ENCODE assay signal across 20 cellular contexts in the genomic region with DNA sequence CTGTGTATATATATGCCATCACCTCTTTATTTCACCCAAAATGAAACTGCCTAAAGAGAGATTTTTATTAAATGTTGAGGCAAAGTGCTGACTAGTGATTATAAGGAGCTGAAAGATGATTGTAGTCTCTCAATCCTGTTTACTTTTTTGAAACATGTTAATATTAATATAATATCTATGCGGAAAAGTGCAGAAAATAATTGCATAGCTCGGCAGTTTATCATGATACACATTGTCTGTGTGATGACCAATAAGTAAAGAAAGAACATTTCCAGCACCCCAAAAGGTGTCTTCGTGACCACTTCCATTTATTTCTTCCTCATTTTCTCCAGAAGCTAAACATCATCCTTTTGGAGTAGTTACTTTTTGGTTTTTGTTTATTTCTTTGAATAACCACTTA.
DNase-seq lines count a peak whose midpoint lies in the region; ATAC-seq, FAIRE-seq and TF ChIP-seq lines count a peak whose summit lies in the region.
"Had no signal": no experiment of that assay in that cellular context is flagged by ENCODE, and none has a peak within 500 bp of the region (broad histone marks: within the 10 kb centered on the region; RNA-seq: fewer than 3 reads in every experiment).

No MANE protein-coding gene starts in this region.

- H3K9me3 ChIP-seq in HepG2 (ENCODE audit: low read length) (no peaks in the 10 kb centered on the region), right lobe of liver (no peaks in the 10 kb centered on the region), IMR-90 (ENCODE audit: control insufficient read depth, insufficient read depth, low read length) (no peaks in the 10 kb centered on the region)
- H3K9me3 ChIP-seq: BLaER1, Caco-2 had no signal

- no peak overlapping the region for H4K8ac ChIP-seq in IMR-90 (ENCODE audit: low read depth in 2 of 2, low read length in 2 of 2)

- H3K4me1 Mint-ChIP-seq in memory B cell = peaks cover 6% of the 10 kb centered on the region

- no peak overlapping the region for H3K18ac ChIP-seq in IMR-90 (ENCODE audit: low read depth, low read length)

- H3K79me1 ChIP-seq in IMR-90 (ENCODE audit: low read depth in 1 of 2, low read length in 2 of 2) = peaks cover 13 to 27% of the 10 kb centered on the region in 2 experiments

- no peak for TF ChIP-seq EP300 in HepG2 (IDR thresholded peaks at IDR 0.05; ENCODE audit: low read depth in 2 of 2, low read length in 2 of 2)
- TF ChIP-seq EP300 in HepG2 (CRISPR knock-in tag; IDR thresholded peaks at IDR 0.05; ENCODE audit: borderline replicate concordance) = no peak

- ATAC-seq in HepG2 (no peak), right lobe of liver (no peak), IMR-90 (ENCODE audit: low read depth) (no peak), memory B cell (ENCODE audit: low read depth) (no peak), HG02763 (IDR thresholded peaks at IDR 0.05; ENCODE audit: unreplicated experiment) (no peak)
- ATAC-seq: CD8-positive, alpha-beta T cell had no signal

- H3K23ac ChIP-seq in IMR-90 (ENCODE audit: low read depth, low read length) = no peak overlapping the region

- no peak overlapping the region for H4K5ac ChIP-seq in IMR-90 (ENCODE audit: low read depth, low read length)

- H2BK20ac ChIP-seq in IMR-90 (ENCODE audit: low read depth, low read length) = no peak overlapping the region

- TF ChIP-seq POLR2A in HepG2 (IDR thresholded peaks at IDR 0.05; ENCODE audit: insufficient read depth in 1 of 2, low read depth in 2 of 2, low read length in 2 of 2) (no peak), right lobe of liver (IDR thresholded peaks at IDR 0.05) (no peak), IMR-90 (IDR thresholded peaks at IDR 0.05; ENCODE audit: low read depth, low read length) (no peak)

- no TSS peak for BruUV-seq in HepG2 (replicated peaks; lab: Mats Ljungman, UMichigan)
- BruUV-seq in IMR-90 (replicated peaks; lab: Mats Ljungman, UMichigan) = TSS peak; percentile 6

- no peak overlapping the region for H3K4ac ChIP-seq in IMR-90 (ENCODE audit: low read depth, low read length)

- intact Hi-C loops in HepG2 (cut with micrococcal nuclease; ENCODE audit: unreplicated experiment) = no loop called here
- intact Hi-C loops in right lobe of liver (cut with DNase I) = no loop called here
- intact Hi-C loops in IMR-90 (cut with micrococcal nuclease) = no loop called here

- H2AK5ac ChIP-seq in IMR-90 (ENCODE audit: low read depth, low read length) = no peak overlapping the region

- POLR2A ChIA-PET in HepG2 (lab: Yijun Ruan, JAX) (no interaction called here), IMR-90 (lab: Charles Lee; ENCODE audit: unreplicated experiment) (no interaction called here)

- no peaks in the 10 kb centered on the region for H3K9me3 Mint-ChIP-seq in memory B cell
- H3K9me3 Mint-ChIP-seq: CD4-positive, CD25-positive, alpha-beta regulatory T cell; CD8-positive, alpha-beta T cell had no signal

- FAIRE-seq in HepG2 (lab: Jason Lieb, UNC) = no peak
- FAIRE-seq: G401.6, GM12892 had no signal

- no peak overlapping the region for H3K4me3 Mint-ChIP-seq in memory B cell
- H3K4me3 Mint-ChIP-seq: B cell; CD4-positive, CD25-positive, alpha-beta regulatory T cell; CD8-positive, alpha-beta T cell had no signal

- dilution Hi-C loops in IMR-90 (cut with HindIII; ENCODE audit: low sequenced_read_pairs, unreplicated experiment) = no loop called here

- in situ Hi-C loops in HepG2 (cut with HindIII; ENCODE audit: extremely low pct_ligation_motif_present, low pct_unique_long_range_greater_than_20kb) = no loop called here
- in situ Hi-C loops in IMR-90 (cut with MboI; ENCODE audit: low sequenced_read_pairs) = no loop called here

- no peak overlapping the region for H4K91ac ChIP-seq in IMR-90 (ENCODE audit: insufficient read depth, low read depth, low read length)

- WGBS in HepG2 (ENCODE audit: low lambda C conversion rate) = 96% methylated on average over 3 of the region's 3 CpGs
- 94% methylated on average over 3 of the region's 3 CpGs for WGBS in right lobe of liver (ENCODE audit: insufficient coverage, low coverage, low lambda C conversion rate, missing lambda C conversion rate)
- WGBS in IMR-90 (ENCODE audit: extremely low coverage in 2 of 2, insufficient read length in 1 of 2), 2 experiments = no CpG with 5 or more reads among the region's 3 CpGs

- H3K4me3 ChIP-seq in HepG2 (replicated peaks in 1 of 3; ENCODE audit: insufficient read depth in 1 of 3, low read depth in 2 of 3, low read length in 3 of 3) = no peak overlapping the region
- H3K4me3 ChIP-seq in right lobe of liver = no peak overlapping the region
- H3K4me3 ChIP-seq in IMR-90 (ENCODE audit: insufficient read depth, low read depth, low read length) = no peak overlapping the region
- H3K4me3 ChIP-seq: BLaER1 had no signal

- H3K27ac Mint-ChIP-seq in memory B cell = peak overlapping the region; percentile 24
- H3K27ac Mint-ChIP-seq: B cell; CD4-positive, CD25-positive, alpha-beta regulatory T cell; CD8-positive, alpha-beta T cell had no signal

- peaks cover 3% of the 10 kb centered on the region; the same call in 1 of the 2 replicates for H3K9me1 ChIP-seq in IMR-90 (ENCODE audit: insufficient read depth, low read length)

- H2BK5ac ChIP-seq in IMR-90 (ENCODE audit: low read depth, low read length, poor library complexity, severe bottlenecking) = no peak overlapping the region

- TF ChIP-seq CTCF in HepG2 (CRISPR knock-in tag; IDR thresholded peaks at IDR 0.05) (no peak), right lobe of liver (IDR thresholded peaks at IDR 0.05) (no peak), IMR-90 (conservative IDR thresholded peaks at IDR 0.05; ENCODE audit: low read depth, low read length) (no peak)

- H3K27me3 ChIP-seq in HepG2 (ENCODE audit: control insufficient read depth in 1 of 2, insufficient read depth in 2 of 2, low read length in 2 of 2) = no peaks in the 10 kb centered on the region
- H3K27me3 ChIP-seq in right lobe of liver = no peaks in the 10 kb centered on the region
- no peaks in the 10 kb centered on the region for H3K27me3 ChIP-seq in IMR-90 (ENCODE audit: control insufficient read depth, insufficient read depth, low read length)
- H3K27me3 ChIP-seq: BLaER1 had no signal

- no peak overlapping the region for H2BK120ac ChIP-seq in IMR-90 (ENCODE audit: low read depth, low read length)

- no peak for TF ChIP-seq RAD21 in HepG2 (CRISPR knock-in tag; IDR thresholded peaks at IDR 0.05)
- no peak for TF ChIP-seq RAD21 in IMR-90 (IDR thresholded peaks at IDR 0.05; ENCODE audit: low read length)

- H4K20me1 ChIP-seq in HepG2 (ENCODE audit: insufficient read depth, low read length) (no peaks in the 10 kb centered on the region), IMR-90 (ENCODE audit: insufficient read depth, low read length) (no peaks in the 10 kb centered on the region)

- no peak for DNase-seq in HepG2 (ENCODE audit: low spot score)
- no peak for DNase-seq in right lobe of liver
- DNase-seq in IMR-90 = no peak
- DNase-seq in memory B cell (ENCODE audit: low spot score in 2 of 2) = no peak
- DNase-seq in RKO (ENCODE audit: low spot score) = no peak
- DNase-seq: 8988T; Caco-2; CD4-positive, CD25-positive, alpha-beta regulatory T cell; CD8-positive, alpha-beta T cell; DMS153; DND-41; GOT3; H7; HCEC 1CT had no signal

- CTCF ChIA-PET in HepG2 (lab: Yijun Ruan, JAX; ENCODE audit: low intra/inter-chr PET ratio, low total read pairs) = no interaction called here
- CTCF ChIA-PET in IMR-90 (lab: Yijun Ruan, JAX) = no interaction called here

- no peak overlapping the region for H2AFZ ChIP-seq in HepG2 (ENCODE audit: low read length)
- no peak overlapping the region for H2AFZ ChIP-seq in IMR-90 (replicated peaks; ENCODE audit: low read length, poor library complexity)

- H3K27me3 Mint-ChIP-seq in memory B cell = no peaks in the 10 kb centered on the region
- H3K27me3 Mint-ChIP-seq: B cell; CD4-positive, CD25-positive, alpha-beta regulatory T cell had no signal

- no peak overlapping the region for H3K56ac ChIP-seq in IMR-90 (ENCODE audit: extremely low read depth, insufficient read depth, low read length)

- H3K36me3 Mint-ChIP-seq in memory B cell = peaks cover 22% of the 10 kb centered on the region

- H3K4me1 ChIP-seq in HepG2 (ENCODE audit: insufficient read depth, low read length) (peaks cover 14% of the 10 kb centered on the region), right lobe of liver (peaks cover 0 to 7% (median 0%) of the 10 kb centered on the region in 4 donors), IMR-90 (ENCODE audit: control insufficient read depth, insufficient read depth, low read length) (no peaks in the 10 kb centered on the region)
- H3K4me1 ChIP-seq: BLaER1, Caco-2 had no signal

- no peak overlapping the region for H3K14ac ChIP-seq in IMR-90 (replicated peaks; ENCODE audit: low read depth, low read length)

- no peak overlapping the region for H2AK9ac ChIP-seq in IMR-90 (replicated peaks; ENCODE audit: low read depth, low read length, poor library complexity)

- H3K4me2 ChIP-seq in HepG2 (ENCODE audit: low read depth, low read length) = no peak overlapping the region
- H3K4me2 ChIP-seq in IMR-90 (ENCODE audit: low read depth, low read length) = no peak overlapping the region
- H3K4me2 ChIP-seq: BLaER1 had no signal

- peaks cover 5% of the 10 kb centered on the region for H3K79me2 ChIP-seq in HepG2 (ENCODE audit: insufficient read depth, low read length)

- H3K27ac ChIP-seq in HepG2 (ENCODE audit: extremely low read length, insufficient read depth, low read length) (no peak overlapping the region), right lobe of liver (no peak overlapping the region), IMR-90 (ENCODE audit: insufficient read depth, low read length) (no peak overlapping the region)
- H3K27ac ChIP-seq: BLaER1, C4-2B had no signal

- H3K36me3 ChIP-seq in HepG2 (replicated peaks in 1 of 2; ENCODE audit: control insufficient read depth in 1 of 2, insufficient read depth in 2 of 2, low read length in 2 of 2) (peaks cover 1 to 20% of the 10 kb centered on the region in 2 experiments; a peak in 4 of 5 replicates), right lobe of liver (peaks cover 0 to 7% (median 0%) of the 10 kb centered on the region in 4 donors), IMR-90 (ENCODE audit: control insufficient read depth, insufficient read depth, low read length) (peaks cover 6% of the 10 kb centered on the region)

- H3K9ac ChIP-seq in HepG2 (ENCODE audit: insufficient read depth, low read depth, low read length) = no peak overlapping the region
- H3K9ac ChIP-seq in IMR-90 (ENCODE audit: low read depth, low read length) = no peak overlapping the region
- H3K9ac ChIP-seq: BLaER1 had no signal

- H2BK15ac ChIP-seq in IMR-90 (ENCODE audit: low read depth, low read length) = no peak overlapping the region

TF ChIP-seq in IMR-90, 13 proteins besides CTCF, POLR2A, EP300 and RAD21:
- TF ChIP-seq, protein P1, sequence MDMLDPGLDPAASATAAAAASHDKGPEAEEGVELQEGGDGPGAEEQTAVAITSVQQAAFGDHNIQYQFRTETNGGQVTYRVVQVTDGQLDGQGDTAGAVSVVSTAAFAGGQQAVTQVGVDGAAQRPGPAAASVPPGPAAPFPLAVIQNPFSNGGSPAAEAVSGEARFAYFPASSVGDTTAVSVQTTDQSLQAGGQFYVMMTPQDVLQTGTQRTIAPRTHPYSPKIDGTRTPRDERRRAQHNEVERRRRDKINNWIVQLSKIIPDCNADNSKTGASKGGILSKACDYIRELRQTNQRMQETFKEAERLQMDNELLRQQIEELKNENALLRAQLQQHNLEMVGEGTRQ (IDR thresholded peaks at IDR 0.05; ENCODE audit: low read depth, low read length) = no peak
- peak; percentile 95 for TF ChIP-seq MAFK (IDR thresholded peaks at IDR 0.05; ENCODE audit: low read depth, low read length)
TF ChIP-seq in IMR-90: peak in this region for 1.
